Comparison of ENCODE assay signal across 21 cellular contexts in genomic region chr2:198356157-198356556, GRCh38.
DNase-seq lines count a peak whose midpoint lies in the region; ATAC-seq, FAIRE-seq and TF ChIP-seq lines count a peak whose summit lies in the region.
"Had no signal": no experiment of that assay in that cellular context is flagged by ENCODE, and none has a peak within 500 bp of the region (broad histone marks: within the 10 kb centered on the region; RNA-seq: fewer than 3 reads in every experiment).

No MANE protein-coding gene starts in this region.

- ATAC-seq in HepG2: no peak
- no peak for ATAC-seq in right lobe of liver
- ATAC-seq: A549; CD8-positive, alpha-beta T cell had no signal

- no peak overlapping the region for H2AFZ ChIP-seq in HepG2 (ENCODE audit: low read length)

- H3K4me3 Mint-ChIP-seq in activated T-cell treated with anti-CD3 and anti-CD28 coated beads, Interleukin-2, amount 50 U/mL, for 24 hours: no peak overlapping the region
- H3K4me3 Mint-ChIP-seq: B cell; CD4-positive, alpha-beta T cell; CD8-positive, alpha-beta T cell had no signal

- H3K4me3 ChIP-seq in HepG2 (replicated peaks in 1 of 3; ENCODE audit: insufficient read depth in 1 of 3, low read depth in 2 of 3, low read length in 3 of 3) (no peak overlapping the region), right lobe of liver (no peak overlapping the region), fibroblast of mammary gland (ENCODE audit: control insufficient read depth, low read depth, low read length) (no peak overlapping the region), tibial nerve (no peak overlapping the region)
- H3K4me3 ChIP-seq: A549; BLaER1 treated with 17β-estradiol and CSF1 and Interleukin-3, amounts not matched to agents 10 nM and 100 nM had no signal

- CTCF ChIA-PET in HepG2 (lab: Yijun Ruan, JAX; ENCODE audit: low intra/inter-chr PET ratio, low total read pairs): no interaction called here

- H3K9ac ChIP-seq in HepG2 (ENCODE audit: insufficient read depth, low read depth, low read length): no peak overlapping the region
- H3K9ac ChIP-seq: BLaER1 treated with 17β-estradiol and CSF1 and Interleukin-3, amounts not matched to agents 10 nM and 100 nM had no signal

- no TSS peak for BruUV-seq in HepG2 (replicated peaks; lab: Mats Ljungman, UMichigan)

- H3K9me3 ChIP-seq in HepG2 (ENCODE audit: low read length) (no peaks in the 10 kb centered on the region), right lobe of liver (no peaks in the 10 kb centered on the region), tibial nerve (no peaks in the 10 kb centered on the region)
- H3K9me3 ChIP-seq: A549; BLaER1 treated with 17β-estradiol and CSF1 and Interleukin-3, amounts not matched to agents 10 nM and 100 nM; Caco-2 had no signal

- in situ Hi-C loops in HepG2 (cut with HindIII; ENCODE audit: extremely low pct_ligation_motif_present, low pct_unique_long_range_greater_than_20kb): no loop called here

- no peaks in the 10 kb centered on the region for H3K36me3 Mint-ChIP-seq in activated T-cell treated with anti-CD3 and anti-CD28 coated beads, Interleukin-2, amount 50 U/mL, for 24 hours (ENCODE audit: low read depth)
- H3K36me3 Mint-ChIP-seq: CD8-positive, alpha-beta T cell had no signal

- H3K4me1 ChIP-seq in HepG2 (ENCODE audit: insufficient read depth, low read length) (no peaks in the 10 kb centered on the region), right lobe of liver (no peaks in the 10 kb centered on the region), tibial nerve (no peaks in the 10 kb centered on the region)
- H3K4me1 ChIP-seq: A549; BLaER1 treated with 17β-estradiol and CSF1 and Interleukin-3, amounts not matched to agents 10 nM and 100 nM; Caco-2 had no signal

- H3K4me1 Mint-ChIP-seq in activated T-cell treated with anti-CD3 and anti-CD28 coated beads, Interleukin-2, amount 50 U/mL, for 24 hours (ENCODE audit: low read depth): no peaks in the 10 kb centered on the region
- H3K4me1 Mint-ChIP-seq: B cell had no signal

- H3K27ac ChIP-seq in HepG2 (ENCODE audit: extremely low read length, insufficient read depth, low read length): no peak overlapping the region
- no peak overlapping the region for H3K27ac ChIP-seq in right lobe of liver
- no peak overlapping the region for H3K27ac ChIP-seq in tibial nerve
- H3K27ac ChIP-seq: 22Rv1; A549; BLaER1 treated with 17β-estradiol and CSF1 and Interleukin-3, amounts not matched to agents 10 nM and 100 nM; C4-2B had no signal

- no peaks in the 10 kb centered on the region for H3K27me3 ChIP-seq in HepG2 (ENCODE audit: control insufficient read depth in 1 of 2, insufficient read depth in 2 of 2, low read length in 2 of 2)
- no peaks in the 10 kb centered on the region for H3K27me3 ChIP-seq in right lobe of liver
- H3K27me3 ChIP-seq in tibial nerve: no peaks in the 10 kb centered on the region
- H3K27me3 ChIP-seq: BLaER1 treated with 17β-estradiol and CSF1 and Interleukin-3, amounts not matched to agents 10 nM and 100 nM had no signal

- no peak overlapping the region for H3K4me2 ChIP-seq in HepG2 (ENCODE audit: low read depth, low read length)
- H3K4me2 ChIP-seq: A549; BLaER1 treated with 17β-estradiol and CSF1 and Interleukin-3, amounts not matched to agents 10 nM and 100 nM had no signal

- no peaks in the 10 kb centered on the region for H3K79me2 ChIP-seq in HepG2 (ENCODE audit: insufficient read depth, low read length)

- FAIRE-seq in HepG2 (lab: Jason Lieb, UNC): no peak
- FAIRE-seq: A549, D721Med, G401.6, GM12891, GM19239 had no signal

- under 1% methylated on average over 4 of the region's 4 CpGs for WGBS in HepG2 (ENCODE audit: low lambda C conversion rate)
- WGBS in right lobe of liver (ENCODE audit: insufficient coverage, low coverage, low lambda C conversion rate, missing lambda C conversion rate): 49% methylated on average over 4 of the region's 4 CpGs
- WGBS in tibial nerve, 2 donors: 91% methylated on average over 4 of the region's 4 CpGs

- no peak overlapping the region for H3K27ac Mint-ChIP-seq in activated T-cell treated with anti-CD3 and anti-CD28 coated beads, Interleukin-2, amount 50 U/mL, for 24 hours
- H3K27ac Mint-ChIP-seq: B cell; CD4-positive, alpha-beta T cell; CD8-positive, alpha-beta T cell had no signal

- no peak for TF ChIP-seq CTCF in HepG2 (CRISPR knock-in tag; IDR thresholded peaks at IDR 0.05)
- no peak for TF ChIP-seq CTCF in right lobe of liver (IDR thresholded peaks at IDR 0.05)
- no peak for TF ChIP-seq CTCF in fibroblast of mammary gland (conservative IDR thresholded peaks at IDR 0.05; ENCODE audit: control insufficient read depth, insufficient read depth, low read depth, low read length)
- no peak for TF ChIP-seq CTCF in tibial nerve (IDR thresholded peaks at IDR 0.05)

- H3K36me3 ChIP-seq in HepG2 (replicated peaks in 1 of 2; ENCODE audit: control insufficient read depth in 1 of 2, insufficient read depth in 2 of 2, low read length in 2 of 2) (no peaks in the 10 kb centered on the region), right lobe of liver (no peaks in the 10 kb centered on the region), tibial nerve (no peaks in the 10 kb centered on the region)
- H3K36me3 ChIP-seq: BLaER1 treated with 17β-estradiol and CSF1 and Interleukin-3, amounts not matched to agents 10 nM and 100 nM had no signal

- no peak for TF ChIP-seq POLR2A in HepG2 (IDR thresholded peaks at IDR 0.05; ENCODE audit: insufficient read depth in 1 of 2, low read depth in 2 of 2, low read length in 2 of 2)
- TF ChIP-seq POLR2A in right lobe of liver (IDR thresholded peaks at IDR 0.05): no peak
- no peak for TF ChIP-seq POLR2A in tibial nerve (IDR thresholded peaks at IDR 0.05)

- intact Hi-C loops in HepG2 (cut with micrococcal nuclease; ENCODE audit: unreplicated experiment) (no loop called here), right lobe of liver (cut with DNase I) (no loop called here)

- no peak for DNase-seq in HepG2 (ENCODE audit: low spot score)
- DNase-seq in right lobe of liver: no peak
- peak; percentile 4 for DNase-seq in fibroblast of mammary gland (ENCODE audit: low read depth)
- no peak for DNase-seq in activated T-cell treated with anti-CD3 and anti-CD28 coated beads, Interleukin-2, amount 50 U/mL, for 24 hours
- DNase-seq in tibial nerve (ENCODE audit: low spot score in 2 of 2): no peak
- DNase-seq: AML-193; Caco-2; Calu3; CD4-positive, alpha-beta T cell; CD8-positive, alpha-beta T cell; DMS79 treated with DMSO at 0.1 percent for 48 hours; GF-D8 had no signal

- TF ChIP-seq RAD21 in HepG2 (CRISPR knock-in tag; IDR thresholded peaks at IDR 0.05): no peak

- H3K9me3 Mint-ChIP-seq in activated T-cell treated with anti-CD3 and anti-CD28 coated beads, Interleukin-2, amount 50 U/mL, for 24 hours: no peaks in the 10 kb centered on the region
- H3K9me3 Mint-ChIP-seq: CD4-positive, alpha-beta T cell; CD8-positive, alpha-beta T cell had no signal

- no peak for TF ChIP-seq EP300 in HepG2 (IDR thresholded peaks at IDR 0.05; ENCODE audit: low read depth in 2 of 2, low read length in 2 of 2)
- no peak for TF ChIP-seq EP300 in HepG2 (CRISPR knock-in tag; IDR thresholded peaks at IDR 0.05; ENCODE audit: borderline replicate concordance)
- no peak for TF ChIP-seq EP300 in tibial nerve (IDR thresholded peaks at IDR 0.05)

- POLR2A ChIA-PET in HepG2 (lab: Yijun Ruan, JAX): no interaction called here

- H3K27me3 Mint-ChIP-seq in activated T-cell treated with anti-CD3 and anti-CD28 coated beads, Interleukin-2, amount 50 U/mL, for 24 hours: peaks cover 52% of the 10 kb centered on the region

- no peaks in the 10 kb centered on the region for H4K20me1 ChIP-seq in HepG2 (ENCODE audit: insufficient read depth, low read length)
- H4K20me1 ChIP-seq: BLaER1 treated with 17β-estradiol and CSF1 and Interleukin-3, amounts not matched to agents 10 nM and 100 nM had no signal

TF ChIP-seq in HepG2, 621 proteins besides CTCF, POLR2A, EP300 and RAD21 (continues in another document):
- TF ChIP-seq TRIM24 (CRISPR knock-in tag; IDR thresholded peaks at IDR 0.05) (no peak), CREB1 (IDR thresholded peaks at IDR 0.05) (peak; percentile 27; the same call in 1 of the 2 replicates), CREB1 (CRISPR knock-in tag; IDR thresholded peaks at IDR 0.05) (no peak), ATF7 (IDR thresholded peaks at IDR 0.05) (peak; percentile 77), ATF7 (CRISPR knock-in tag; IDR thresholded peaks at IDR 0.05) (no peak), GATAD2A (CRISPR knock-in tag; IDR thresholded peaks at IDR 0.05) (no peak), SNAPC5 (CRISPR knock-in tag; IDR thresholded peaks at IDR 0.05; ENCODE audit: borderline replicate concordance) (no peak), ZNF547 (CRISPR knock-in tag; IDR thresholded peaks at IDR 0.05) (no peak), RFXANK (CRISPR knock-in tag; IDR thresholded peaks at IDR 0.05) (no peak), SMC3 (IDR thresholded peaks at IDR 0.05; ENCODE audit: low read length) (no peak), ZNF687 (CRISPR knock-in tag; IDR thresholded peaks at IDR 0.05) (no peak), ZBTB42 (CRISPR knock-in tag; IDR thresholded peaks at IDR 0.05) (no peak)
